ENCODE assay signal across 19 cellular contexts in the genomic region with DNA sequence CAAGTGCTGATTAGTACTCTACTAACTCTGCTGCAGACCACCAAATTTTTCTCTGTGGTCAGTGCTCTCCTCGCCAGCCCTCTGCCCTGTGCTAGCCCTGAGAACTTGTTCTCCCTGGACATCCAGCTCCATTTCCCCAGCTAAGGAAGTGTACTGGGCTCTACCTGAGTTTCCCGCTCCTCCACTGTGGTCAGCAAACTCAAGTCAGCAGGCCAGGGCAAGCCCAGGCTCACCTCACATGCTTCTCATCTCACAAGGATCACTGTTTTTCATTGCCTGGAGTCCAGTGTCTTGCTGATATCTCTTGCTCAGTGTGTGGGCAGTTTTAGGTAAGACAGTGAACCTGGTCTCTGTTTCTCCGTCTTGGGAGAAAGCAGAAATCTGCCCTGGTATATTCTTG.
"Had no signal": no experiment of that assay in that cellular context is flagged by ENCODE, and none has a peak within 500 bp of the region (broad histone marks: within the 10 kb centered on the region; RNA-seq: fewer than 3 reads in every experiment).

No MANE protein-coding gene starts in this region.

- H3K9me3 ChIP-seq: esophagus squamous epithelium, gastroesophageal sphincter, tibial artery, upper lobe of right lung, vagina had no signal

- H3K4me1 Mint-ChIP-seq: immature natural killer cell had no signal

- H3K36me3 ChIP-seq: esophagus squamous epithelium, gastroesophageal sphincter, tibial artery, upper lobe of right lung, vagina had no signal

- H3K4me1 ChIP-seq: esophagus squamous epithelium, gastroesophageal sphincter, upper lobe of right lung, vagina had no signal

- H3K27me3 Mint-ChIP-seq: effector memory CD8-positive, alpha-beta T cell; naive thymus-derived CD4-positive, alpha-beta T cell; stimulated activated naive CD8-positive, alpha-beta T cell treated with anti-CD3 and anti-CD28 coated beads, Interleukin-15, Interleukin-2, amounts not matched to agents 100 ng/mL and 50 ng/mL, for 24 hours had no signal

- H3K36me3 Mint-ChIP-seq: immature natural killer cell had no signal

- H3K4me3 Mint-ChIP-seq: dendritic cell treated with granulocyte-macrophage colony-stimulating factor and Interleukin-4, amounts not matched to agents 40 ng/mL and 50 ng/mL, for 4 days; effector memory CD8-positive, alpha-beta T cell; immature natural killer cell; naive thymus-derived CD4-positive, alpha-beta T cell; stimulated activated naive CD8-positive, alpha-beta T cell treated with anti-CD3 and anti-CD28 coated beads, Interleukin-15, Interleukin-2, amounts not matched to agents 100 ng/mL and 50 ng/mL, for 24 hours had no signal

- H3K9me3 Mint-ChIP-seq: immature natural killer cell; stimulated activated naive CD8-positive, alpha-beta T cell treated with anti-CD3 and anti-CD28 coated beads, Interleukin-15, Interleukin-2, amounts not matched to agents 100 ng/mL and 50 ng/mL, for 24 hours had no signal

- H3K4me3 ChIP-seq: esophagus squamous epithelium, gastroesophageal sphincter, lung, smooth muscle cell, tibial artery, upper lobe of right lung, vagina had no signal

- H3K27ac ChIP-seq: esophagus squamous epithelium, gastroesophageal sphincter, tibial artery, upper lobe of right lung, vagina had no signal

- H3K4me2 ChIP-seq: smooth muscle cell had no signal

- H3K27ac Mint-ChIP-seq: dendritic cell treated with granulocyte-macrophage colony-stimulating factor and Interleukin-4, amounts not matched to agents 40 ng/mL and 50 ng/mL, for 4 days; effector memory CD8-positive, alpha-beta T cell; stimulated activated naive CD8-positive, alpha-beta T cell treated with anti-CD3 and anti-CD28 coated beads, Interleukin-15, Interleukin-2, amounts not matched to agents 100 ng/mL and 50 ng/mL, for 24 hours had no signal

- H3K27me3 ChIP-seq: esophagus squamous epithelium, gastroesophageal sphincter, tibial artery, upper lobe of right lung, vagina had no signal

- DNase-seq: effector memory CD8-positive, alpha-beta T cell; esophagus squamous epithelium; immature natural killer cell; kidney; left cardiac atrium; left ventricle myocardium superior; mesendoderm; naive thymus-derived CD4-positive, alpha-beta T cell; right cardiac atrium; stimulated activated CD4-positive, alpha-beta T cell treated with anti-CD3 and anti-CD28 coated beads, Interleukin-2, amount 100 ng/mL, for 48 hours; tibial artery; upper lobe of right lung had no signal

- FAIRE-seq: colon, kidney had no signal

- ATAC-seq: effector memory CD8-positive, alpha-beta T cell; gastroesophageal sphincter; left cardiac atrium; left ventricle myocardium superior; naive thymus-derived CD4-positive, alpha-beta T cell; right cardiac atrium; upper lobe of right lung had no signal
